ENCODE assay signal across 9 cellular contexts in the genomic region with DNA sequence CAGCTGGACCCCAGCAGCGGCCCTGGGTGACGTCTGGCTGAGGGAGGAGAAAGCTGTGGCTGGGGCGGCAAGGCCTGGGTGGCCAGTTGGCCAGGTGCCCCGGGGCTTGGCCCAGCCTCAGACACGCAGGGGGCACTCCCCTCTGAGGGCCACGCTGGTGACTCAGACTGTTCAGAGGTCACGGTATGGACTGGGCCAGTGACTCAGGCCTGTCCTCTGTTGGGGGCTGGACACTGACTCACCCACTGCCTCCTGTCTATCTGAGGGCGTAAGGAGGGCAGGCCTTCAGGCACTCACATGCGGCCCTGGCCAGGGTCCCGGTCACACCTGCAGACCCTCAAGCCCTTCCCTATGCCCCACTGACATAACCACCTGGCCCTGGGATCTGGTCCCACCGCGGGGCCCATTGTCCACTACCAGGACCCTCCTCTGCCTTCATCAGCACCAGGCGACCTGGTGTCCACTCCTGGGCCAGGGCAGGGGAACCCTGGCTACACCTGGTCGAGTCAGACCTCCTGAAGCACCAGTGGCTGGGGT. TPM values are rescaled to one million over a fixed set of nuclear protein-coding genes. Genes with fewer than 3 reads are reported as not detected.
A peak's percentile ranks its signal among the peaks of the same experiment; 100 is the strongest.
DNase-seq lines count a peak whose midpoint lies in the region; ATAC-seq and TF ChIP-seq lines count a peak whose summit lies in the region.
"Had no signal": no experiment of that assay in that cellular context is flagged by ENCODE, and none has a peak within 500 bp of the region (broad histone marks: within the 10 kb centered on the region; RNA-seq: fewer than 3 reads in every experiment).

No MANE protein-coding gene starts in this region.

- H3K27ac ChIP-seq in heart left ventricle (peak overlapping the region in 1 of 12 donors; percentile 29), smooth muscle cell (ENCODE audit: low read depth) (peak overlapping the region; percentile 13)

- DNase-seq in H4 (ENCODE audit: low spot score) (peak; percentile 73), heart left ventricle (peak in 3 of 5 donors; percentile 17 to 74 (median 62)), smooth muscle cell (lab: John Stamatoyannopoulos, UW; ENCODE audit: unreplicated experiment) (no peak), pons (ENCODE audit: low spot score) (no peak), GM19238 (ENCODE audit: insufficient read length, low spot score) (no peak)
- no peak for DNase-seq in effector CD8-positive, alpha-beta T cell (lab: John Stamatoyannopoulos, UW)
- DNase-seq: hippocampal formation had no signal

- H3K79me2 ChIP-seq in smooth muscle cell (ENCODE audit: low read depth), result no peaks in the 10 kb centered on the region

- H3K27me3 ChIP-seq in heart left ventricle, result no peaks in the 10 kb centered on the region
- H3K27me3 ChIP-seq in smooth muscle cell (ENCODE audit: low read depth), result no peaks in the 10 kb centered on the region

- H3K9me3 ChIP-seq in heart left ventricle, result no peaks in the 10 kb centered on the region
- no peaks in the 10 kb centered on the region for H3K9me3 ChIP-seq in smooth muscle cell (replicated peaks; ENCODE audit: low read depth)

- no peaks in the 10 kb centered on the region for H3K36me3 ChIP-seq in heart left ventricle
- H3K36me3 ChIP-seq in smooth muscle cell (ENCODE audit: low read depth), result no peaks in the 10 kb centered on the region

- H3K4me2 ChIP-seq in smooth muscle cell, result no peak overlapping the region

- ATAC-seq in SK-N-SH treated with all-trans-retinoic acid at 6 μM for 48 hours (peak; percentile 61), heart left ventricle (peak in 3 of 4 donors; percentile 47 to 85 (median 59)), HG02642 (IDR thresholded peaks at IDR 0.05; ENCODE audit: poor library complexity, unreplicated experiment) (no peak)

- TF ChIP-seq POLR2A in heart left ventricle (IDR thresholded peaks at IDR 0.05), result no peak

- H3K4me3 ChIP-seq in heart left ventricle (no peak overlapping the region), smooth muscle cell (no peak overlapping the region)

- H2AFZ ChIP-seq in smooth muscle cell (ENCODE audit: low read depth), result no peak overlapping the region

- H3K4me1 ChIP-seq in heart left ventricle (peaks cover 0 to 9% (median 0%) of the 10 kb centered on the region in 12 donors), smooth muscle cell (ENCODE audit: low read depth) (no peaks in the 10 kb centered on the region)

- H3F3A ChIP-seq in smooth muscle cell (ENCODE audit: low read depth), result no peaks in the 10 kb centered on the region

- no peaks in the 10 kb centered on the region for H4K20me1 ChIP-seq in smooth muscle cell (ENCODE audit: low read depth)

- H3K9ac ChIP-seq in smooth muscle cell (ENCODE audit: low read depth), result no peak overlapping the region

- intact Hi-C loops in heart left ventricle (cut with DNase I), result no loop called here

- TF ChIP-seq CTCF in heart left ventricle (IDR thresholded peaks at IDR 0.05) (no peak), smooth muscle cell (IDR thresholded peaks at IDR 0.05; ENCODE audit: borderline replicate concordance, insufficient read depth, poor library complexity, severe bottlenecking) (no peak)

- 77 to 83% (median 80%) methylated on average over 7 to 14 of the region's 14 CpGs for WGBS in heart left ventricle, 4 donors
- WGBS in smooth muscle cell (ENCODE audit: low lambda C conversion rate), result 79% methylated on average over 11 of the region's 14 CpGs

TF ChIP-seq in SK-N-SH treated with all-trans-retinoic acid at 6 μM for 48 hours, 23 proteins besides CTCF, POLR2A, EP300 and RAD21:
- TF ChIP-seq, protein P1, sequence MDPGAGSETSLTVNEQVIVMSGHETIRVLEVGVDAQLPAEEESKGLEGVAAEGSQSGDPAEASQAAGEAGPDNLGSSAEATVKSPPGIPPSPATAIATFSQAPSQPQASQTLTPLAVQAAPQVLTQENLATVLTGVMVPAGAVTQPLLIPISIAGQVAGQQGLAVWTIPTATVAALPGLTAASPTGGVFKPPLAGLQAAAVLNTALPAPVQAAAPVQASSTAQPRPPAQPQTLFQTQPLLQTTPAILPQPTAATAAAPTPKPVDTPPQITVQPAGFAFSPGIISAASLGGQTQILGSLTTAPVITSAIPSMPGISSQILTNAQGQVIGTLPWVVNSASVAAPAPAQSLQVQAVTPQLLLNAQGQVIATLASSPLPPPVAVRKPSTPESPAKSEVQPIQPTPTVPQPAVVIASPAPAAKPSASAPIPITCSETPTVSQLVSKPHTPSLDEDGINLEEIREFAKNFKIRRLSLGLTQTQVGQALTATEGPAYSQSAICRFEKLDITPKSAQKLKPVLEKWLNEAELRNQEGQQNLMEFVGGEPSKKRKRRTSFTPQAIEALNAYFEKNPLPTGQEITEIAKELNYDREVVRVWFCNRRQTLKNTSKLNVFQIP (CRISPR knock-in tag; IDR thresholded peaks at IDR 0.05; ENCODE audit: borderline replicate concordance, low read depth), result no peak
- TF ChIP-seq TCF4 (CRISPR knock-in tag; IDR thresholded peaks at IDR 0.05; ENCODE audit: borderline replicate concordance), result no peak
- no peak for TF ChIP-seq TOX (CRISPR knock-in tag; IDR thresholded peaks at IDR 0.05; ENCODE audit: borderline replicate concordance)
- no peak for TF ChIP-seq ZC3H10 (CRISPR knock-in tag; IDR thresholded peaks at IDR 0.05)
- no peak for TF ChIP-seq ZFP30 (CRISPR knock-in tag; IDR thresholded peaks at IDR 0.05)
- no peak for TF ChIP-seq ZNF70 (CRISPR knock-in tag; IDR thresholded peaks at IDR 0.05)
- TF ChIP-seq ARNTL (CRISPR knock-in tag; IDR thresholded peaks at IDR 0.05; ENCODE audit: borderline replicate concordance, low read depth), result no peak
- no peak for TF ChIP-seq OSR1 (CRISPR knock-in tag; IDR thresholded peaks at IDR 0.05)
- TF ChIP-seq RARB (CRISPR knock-in tag; IDR thresholded peaks at IDR 0.05), result no peak
- TF ChIP-seq, protein P2, sequence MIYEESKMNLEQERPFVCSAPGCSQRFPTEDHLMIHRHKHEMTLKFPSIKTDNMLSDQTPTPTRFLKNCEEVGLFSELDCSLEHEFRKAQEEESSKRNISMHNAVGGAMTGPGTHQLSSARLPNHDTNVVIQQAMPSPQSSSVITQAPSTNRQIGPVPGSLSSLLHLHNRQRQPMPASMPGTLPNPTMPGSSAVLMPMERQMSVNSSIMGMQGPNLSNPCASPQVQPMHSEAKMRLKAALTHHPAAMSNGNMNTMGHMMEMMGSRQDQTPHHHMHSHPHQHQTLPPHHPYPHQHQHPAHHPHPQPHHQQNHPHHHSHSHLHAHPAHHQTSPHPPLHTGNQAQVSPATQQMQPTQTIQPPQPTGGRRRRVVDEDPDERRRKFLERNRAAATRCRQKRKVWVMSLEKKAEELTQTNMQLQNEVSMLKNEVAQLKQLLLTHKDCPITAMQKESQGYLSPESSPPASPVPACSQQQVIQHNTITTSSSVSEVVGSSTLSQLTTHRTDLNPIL (CRISPR knock-in tag; IDR thresholded peaks at IDR 0.05; ENCODE audit: low read depth), result no peak

RNA-seq across cellular contexts. Expression of a gene that starts 3.7 kb away (rescaled TPM):
- not detected in 2 replicates for total RNA-seq in H4 (2014; rRNA removed; shearing (Covaris generic))
- total RNA-seq in heart left ventricle (not detected), smooth muscle cell (not detected in 2 replicates)
- polyA plus RNA-seq in heart left ventricle (not detected), smooth muscle cell (not detected in 2 replicates)

Comparison
In these comparisons a context has a peak if more than half of its experiments do, and no peak if none do; other contexts are left out.
1. DNase-seq: peak in H4 (single experiment) and heart left ventricle (3 of 5); none in smooth muscle cell (single experiment), pons (single experiment), GM19238 (single experiment) and effector CD8-positive, alpha-beta T cell (single experiment).